In genomic region chr7:149720372-149721083, GRCh38 we compare ENCODE assay signal across 10 cellular contexts. TPM values are rescaled to one million over a fixed set of nuclear protein-coding genes. Genes with fewer than 3 reads are reported as not detected.
DNase-seq lines count a peak whose midpoint lies in the region; ATAC-seq and FAIRE-seq lines count a peak whose summit lies in the region.
"Had no signal": no experiment of that assay in that cellular context is flagged by ENCODE, and none has a peak within 500 bp of the region (broad histone marks: within the 10 kb centered on the region; RNA-seq: fewer than 3 reads in every experiment).

No MANE protein-coding gene starts in this region.

- peaks cover 2% of the 10 kb centered on the region for H3K79me2 ChIP-seq in trophoblast cell (ENCODE audit: control insufficient read depth, insufficient read depth, low read length, poor library complexity)

- H3K79me1 ChIP-seq in trophoblast cell (ENCODE audit: low read length) = peaks cover 2% of the 10 kb centered on the region

- H3K14ac ChIP-seq in trophoblast cell (ENCODE audit: low read length) = no peak overlapping the region

- H2BK120ac ChIP-seq in trophoblast cell (ENCODE audit: insufficient read depth, low read length, poor library complexity) = no peak overlapping the region

- H4K8ac ChIP-seq in trophoblast cell (ENCODE audit: low read depth, low read length) = no peak overlapping the region

- no peak overlapping the region for H3K18ac ChIP-seq in trophoblast cell (ENCODE audit: low read length)

- no peak overlapping the region for H3K27ac ChIP-seq in trophoblast cell (ENCODE audit: low read depth, low read length)

- no peak overlapping the region for H4K12ac ChIP-seq in trophoblast cell (ENCODE audit: low read depth, low read length)

- no peak overlapping the region for H4K91ac ChIP-seq in trophoblast cell (ENCODE audit: low read depth, low read length)

- peak; percentile 35 for DNase-seq in Daoy (ENCODE audit: low read depth)
- DNase-seq in frontal cortex (ENCODE audit: low spot score in 2 of 2) = peak; percentile 62 to 71
- DNase-seq in nucleus accumbens (lab: John Stamatoyannopoulos, UW) = peak in 53 of 56 donors; percentile 42 to 94 (median 80)
- DNase-seq in trophoblast cell = no peak
- no peak for DNase-seq in activated CD4-positive, alpha-beta T cell treated with anti-CD3 and anti-CD28 coated beads, Interleukin-2, amount 50 U/mL, for 1 hour
- DNase-seq in SIG-M5 treated with dmso at 0.1 percent for 504 hours (lab: John Stamatoyannopoulos, UW; ENCODE audit: unreplicated experiment) = no peak
- DNase-seq: NCI-H1930 had no signal

- no peak overlapping the region for H3K9ac ChIP-seq in trophoblast cell (ENCODE audit: low read length)

- H3K4me3 ChIP-seq in trophoblast cell (ENCODE audit: low read depth, low read length) = no peak overlapping the region

- H3K4ac ChIP-seq in trophoblast cell (ENCODE audit: low read depth, low read length) = no peak overlapping the region

- peak; percentile 48 for ATAC-seq in HG03460 (IDR thresholded peaks at IDR 0.05; ENCODE audit: unreplicated experiment)
- no peak for ATAC-seq in GM19397 (IDR thresholded peaks at IDR 0.05; ENCODE audit: unreplicated experiment)

- no peak overlapping the region for H3K23ac ChIP-seq in trophoblast cell (ENCODE audit: low read length)

- peaks cover 23 to 32% of the 10 kb centered on the region in 2 experiments for H3K4me1 ChIP-seq in trophoblast cell (ENCODE audit: control insufficient read depth in 1 of 2, insufficient read depth in 2 of 2, low read length in 2 of 2)

- H2BK12ac ChIP-seq in trophoblast cell (ENCODE audit: low read length) = no peak overlapping the region

- WGBS in trophoblast cell (ENCODE audit: extremely low coverage, insufficient coverage, insufficient read length) = no CpG with 5 or more reads among the region's 22 CpGs

- H3K4me2 ChIP-seq in trophoblast cell (ENCODE audit: low read length) = no peak overlapping the region

- H2AK5ac ChIP-seq in trophoblast cell (ENCODE audit: low read length) = no peak overlapping the region

- no peak overlapping the region for H2BK5ac ChIP-seq in trophoblast cell (ENCODE audit: low read depth, low read length, poor library complexity)

- no peak for FAIRE-seq in frontal cortex (lab: Jason Lieb, UNC)
- FAIRE-seq: colon had no signal

- H3K36me3 ChIP-seq in trophoblast cell (ENCODE audit: control insufficient read depth in 1 of 2, insufficient read depth in 2 of 2, low read length in 2 of 2) = peaks cover 54% of the 10 kb centered on the region in 2 experiments

- no peaks in the 10 kb centered on the region for H3K9me3 ChIP-seq in trophoblast cell (ENCODE audit: insufficient read depth, low read depth, low read length)

- H2AFZ ChIP-seq in trophoblast cell (ENCODE audit: insufficient read depth, low read length, poor library complexity) = no peak overlapping the region

- no peaks in the 10 kb centered on the region for H3K27me3 ChIP-seq in trophoblast cell (ENCODE audit: insufficient read depth, low read length)

RNA-seq across cellular contexts. Expression of gene ZNF467, which starts 52.9 kb away (rescaled TPM):
- 0.34 and 0.80 TPM in 2 replicates for total RNA-seq in Daoy (2014; rRNA removed; shearing (Covaris generic))
- total RNA-seq in frontal cortex = 1.6 TPM
- polyA plus RNA-seq in trophoblast cell (2013) = 0.72 and 1.0 TPM in 2 replicates

Comparison
In these comparisons a context has a peak if more than half of its experiments do, and no peak if none do; other contexts are left out.
1. DNase-seq: peak in Daoy (single experiment), frontal cortex (2 of 2) and nucleus accumbens (53 of 56); none in trophoblast cell (0 of 2), activated CD4-positive, alpha-beta T cell treated with anti-CD3 and anti-CD28 coated beads, Interleukin-2, amount 50 U/mL, for 1 hour (single experiment) and SIG-M5 treated with dmso at 0.1 percent for 504 hours (single experiment).